18 cellular contexts compared by ENCODE assay signal in genomic region chr11:125075242-125075625, GRCh38. TPM values are rescaled to one million over a fixed set of nuclear protein-coding genes. Genes with fewer than 3 reads are reported as not detected.
DNase-seq lines count a peak whose midpoint lies in the region; ATAC-seq, FAIRE-seq and TF ChIP-seq lines count a peak whose summit lies in the region.
"Had no signal": no experiment of that assay in that cellular context is flagged by ENCODE, and none has a peak within 500 bp of the region (broad histone marks: within the 10 kb centered on the region; RNA-seq: fewer than 3 reads in every experiment).

No MANE protein-coding gene starts in this region.

- H3K27ac ChIP-seq in HepG2 (ENCODE audit: extremely low read length, insufficient read depth, low read length) (no peak overlapping the region), right lobe of liver (no peak overlapping the region), upper lobe of right lung (no peak overlapping the region)

- H3K36me3 ChIP-seq in HepG2 (replicated peaks in 1 of 2; ENCODE audit: control insufficient read depth in 1 of 2, insufficient read depth in 2 of 2, low read length in 2 of 2), result no peaks in the 10 kb centered on the region
- no peaks in the 10 kb centered on the region for H3K36me3 ChIP-seq in right lobe of liver
- H3K36me3 ChIP-seq in adipocyte (ENCODE audit: control insufficient read depth, insufficient read depth, low read length, severe bottlenecking), result no peaks in the 10 kb centered on the region
- no peaks in the 10 kb centered on the region for H3K36me3 ChIP-seq in upper lobe of right lung

- TF ChIP-seq EP300 in HepG2 (IDR thresholded peaks at IDR 0.05; ENCODE audit: low read depth in 2 of 2, low read length in 2 of 2) (no peak), HepG2 (CRISPR knock-in tag; IDR thresholded peaks at IDR 0.05; ENCODE audit: borderline replicate concordance) (no peak)

- 25% methylated on average over 2 of the region's 7 CpGs for WGBS in HepG2 (ENCODE audit: low lambda C conversion rate)
- WGBS in right lobe of liver (ENCODE audit: insufficient coverage, low coverage, low lambda C conversion rate, missing lambda C conversion rate), result 83% methylated on average over 3 of the region's 7 CpGs

- H3K4me3 ChIP-seq in HepG2 (replicated peaks in 1 of 3; ENCODE audit: insufficient read depth in 1 of 3, low read depth in 2 of 3, low read length in 3 of 3), result no peak overlapping the region
- H3K4me3 ChIP-seq in right lobe of liver, result no peak overlapping the region
- H3K4me3 ChIP-seq in adipocyte (ENCODE audit: low read length), result no peak overlapping the region
- no peak overlapping the region for H3K4me3 ChIP-seq in upper lobe of right lung

- intact Hi-C loops in HepG2 (cut with micrococcal nuclease; ENCODE audit: unreplicated experiment) (no loop called here), right lobe of liver (cut with DNase I) (no loop called here), upper lobe of right lung (cut with DNase I) (no loop called here)

- ATAC-seq in HepG2 (no peak), right lobe of liver (no peak), upper lobe of right lung (no peak), HG03571 (IDR thresholded peaks at IDR 0.05; ENCODE audit: unreplicated experiment) (no peak)
- ATAC-seq: Right ventricle myocardium inferior had no signal

- no TSS peak for BruUV-seq in HepG2 (replicated peaks; lab: Mats Ljungman, UMichigan)

- TF ChIP-seq RAD21 in HepG2 (CRISPR knock-in tag; IDR thresholded peaks at IDR 0.05), result no peak

- H3K27me3 ChIP-seq in HepG2 (ENCODE audit: control insufficient read depth in 1 of 2, insufficient read depth in 2 of 2, low read length in 2 of 2), result peaks cover 0 to 4% of the 10 kb centered on the region in 2 experiments; a peak in 1 of 5 replicates
- H3K27me3 ChIP-seq in right lobe of liver, result no peaks in the 10 kb centered on the region
- H3K27me3 ChIP-seq in adipocyte (replicated peaks; ENCODE audit: control insufficient read depth, insufficient read depth, low read length), result no peaks in the 10 kb centered on the region
- no peaks in the 10 kb centered on the region for H3K27me3 ChIP-seq in upper lobe of right lung

- no peak for TF ChIP-seq POLR2A in HepG2 (IDR thresholded peaks at IDR 0.05; ENCODE audit: insufficient read depth in 1 of 2, low read depth in 2 of 2, low read length in 2 of 2)
- TF ChIP-seq POLR2A in right lobe of liver (IDR thresholded peaks at IDR 0.05), result no peak

- H4K20me1 ChIP-seq in HepG2 (ENCODE audit: insufficient read depth, low read length), result no peaks in the 10 kb centered on the region

- POLR2A ChIA-PET in HepG2 (lab: Yijun Ruan, JAX), result no interaction called here

- no peak overlapping the region for H2AFZ ChIP-seq in HepG2 (ENCODE audit: low read length)

- CTCF ChIA-PET in HepG2 (lab: Yijun Ruan, JAX; ENCODE audit: low intra/inter-chr PET ratio, low total read pairs), result no interaction called here

- H3K9ac ChIP-seq in HepG2 (ENCODE audit: insufficient read depth, low read depth, low read length) (no peak overlapping the region), adipocyte (ENCODE audit: low read length) (peak overlapping the region; percentile 50)
- H3K9ac ChIP-seq: SK-N-SH had no signal

- TF ChIP-seq CTCF in HepG2 (CRISPR knock-in tag; IDR thresholded peaks at IDR 0.05), result no peak
- no peak for TF ChIP-seq CTCF in right lobe of liver (IDR thresholded peaks at IDR 0.05)
- no peak for TF ChIP-seq CTCF in upper lobe of right lung (IDR thresholded peaks at IDR 0.05)

- no peak for FAIRE-seq in HepG2 (lab: Jason Lieb, UNC)
- FAIRE-seq: A204.1 had no signal

- H3K9me3 ChIP-seq in HepG2 (ENCODE audit: low read length) (no peaks in the 10 kb centered on the region), right lobe of liver (no peaks in the 10 kb centered on the region), adipocyte (ENCODE audit: control insufficient read depth, low read length) (no peaks in the 10 kb centered on the region), upper lobe of right lung (no peaks in the 10 kb centered on the region)
- H3K9me3 ChIP-seq: SK-N-SH had no signal

- no peaks in the 10 kb centered on the region for H3K79me2 ChIP-seq in HepG2 (ENCODE audit: insufficient read depth, low read length)

- peaks cover 59% of the 10 kb centered on the region for H3K4me1 ChIP-seq in HepG2 (ENCODE audit: insufficient read depth, low read length)
- peaks cover 0 to 3% (median 0%) of the 10 kb centered on the region in 4 donors for H3K4me1 ChIP-seq in right lobe of liver
- peaks cover 16% of the 10 kb centered on the region for H3K4me1 ChIP-seq in adipocyte (ENCODE audit: control insufficient read depth, insufficient read depth, low read length)
- H3K4me1 ChIP-seq in upper lobe of right lung, result peaks cover 10% of the 10 kb centered on the region

- DNase-seq in HepG2 (ENCODE audit: low spot score), result no peak
- DNase-seq in right lobe of liver, result no peak
- no peak for DNase-seq in adipocyte (ENCODE audit: low read depth)
- peak; percentile 5 for DNase-seq in iPS-NIHi7 (ENCODE audit: extremely low spot score)
- DNase-seq in upper lobe of right lung, result peak; percentile 46
- no peak for DNase-seq in SIG-M5 treated with dmso at 0.1 percent for 504 hours (lab: John Stamatoyannopoulos, UW; ENCODE audit: unreplicated experiment)
- no peak for DNase-seq in NOMO-1 treated with dmso at 0.1 percent for 144 hours (lab: John Stamatoyannopoulos, UW; ENCODE audit: unreplicated experiment)
- DNase-seq: CD4-positive, alpha-beta T cell; DMS 273 treated with DMSO at 0.1 percent for 48 hours; NCI-H1048; NCI-H146; NCI-H2081 treated with DMSO at 0.1 percent for 48 hours; NCI-H2227 treated with DMSO at 0.1 percent for 48 hours; NCI-H526; SK-N-SH had no signal

- peak overlapping the region; percentile 54 for H3K4me2 ChIP-seq in HepG2 (ENCODE audit: low read depth, low read length)
- H3K4me2 ChIP-seq: SK-N-SH had no signal

- in situ Hi-C loops in HepG2 (cut with HindIII; ENCODE audit: extremely low pct_ligation_motif_present, low pct_unique_long_range_greater_than_20kb), result no loop called here

TF ChIP-seq in HepG2, 621 proteins besides CTCF, POLR2A, EP300 and RAD21 (continues in another document):
- no peak for TF ChIP-seq RCOR2 (CRISPR knock-in tag; IDR thresholded peaks at IDR 0.05)
- no peak for TF ChIP-seq BCL6 (CRISPR knock-in tag; IDR thresholded peaks at IDR 0.05)
- no peak for TF ChIP-seq ZBTB21 (CRISPR knock-in tag; IDR thresholded peaks at IDR 0.05)
- TF ChIP-seq TARDBP (CRISPR knock-in tag; IDR thresholded peaks at IDR 0.05), result no peak
- no peak for TF ChIP-seq IRX3 (CRISPR knock-in tag; IDR thresholded peaks at IDR 0.05; ENCODE audit: borderline replicate concordance, low read depth)

RNA-seq across cellular contexts. Expression of gene SLC37A2, which starts 12.1 kb away (rescaled TPM):
- 1.8 and 4.6 TPM in 2 replicates for total RNA-seq in HepG2 (2016; rRNA removed; fragmentation: Illumina TruSeq; extraction: Trizol)
- 0.30 and 0.53 TPM in 2 replicates for total RNA-seq in HepG2 (2016; cell fraction: cytosol; rRNA removed; fragmentation: Illumina TruSeq; extraction: Trizol; ENCODE audit: low read depth)
- 1.9 and 5.8 TPM in 2 replicates for total RNA-seq in HepG2 (2016; cell fraction: insoluble cytoplasmic fraction; rRNA removed; fragmentation: Illumina TruSeq; extraction: Trizol)
- 1.7 TPM in 2 replicates for total RNA-seq in HepG2 (2016; cell fraction: membrane; rRNA removed; fragmentation: Illumina TruSeq; extraction: Trizol)
- 5.8 and 6.3 TPM in 2 replicates for total RNA-seq in HepG2 (2016; cell fraction: nucleus; rRNA removed; fragmentation: Illumina TruSeq; extraction: Trizol)
- 3.8 and 7.1 TPM in 2 replicates for polyA plus RNA-seq in HepG2 (2011; rRNA removed)
- polyA plus RNA-seq in HepG2 (2011; cell fraction: cytosol; rRNA removed), result 3.3 and 6.2 TPM in 2 replicates
- 9.4 and 27.0 TPM in 2 replicates for polyA plus RNA-seq in HepG2 (2011; cell fraction: nucleus; rRNA removed)
- 1.3 and 1.8 TPM in 2 replicates for polyA plus RNA-seq in HepG2 (2012)
- polyA plus RNA-seq in HepG2 (2016; cell fraction: cytosol; fragmentation: Illumina TruSeq; extraction: Trizol; ENCODE audit: low read depth), result 0.51 and 0.58 TPM in 2 replicates
- 1.9 and 2.2 TPM in 2 replicates for polyA plus RNA-seq in HepG2 (2016; cell fraction: insoluble cytoplasmic fraction; fragmentation: Illumina TruSeq; extraction: Trizol; ENCODE audit: low read depth)
- polyA plus RNA-seq in HepG2 (2016; cell fraction: membrane; fragmentation: Illumina TruSeq; extraction: Trizol; ENCODE audit: low read depth), result 0.93 and 1.1 TPM in 2 replicates
- 8.4 and 9.8 TPM in 2 replicates for polyA plus RNA-seq in HepG2 (2016; cell fraction: nucleus; fragmentation: Illumina TruSeq; extraction: Trizol; ENCODE audit: insufficient read depth, low read depth)
- polyA minus RNA-seq in HepG2 (2011; rRNA and poly(A)+ RNA removed; ENCODE audit: low replicate concordance), result 0.26 and 16.3 TPM in 2 replicates
- 2.0 and 4.0 TPM in 2 replicates for polyA minus RNA-seq in HepG2 (2011; cell fraction: cytosol; rRNA and poly(A)+ RNA removed)
- polyA minus RNA-seq in HepG2 (2011; cell fraction: nucleus; rRNA and poly(A)+ RNA removed), result 2.7 and 5.3 TPM in 2 replicates
- 10 to 100 TPM in 1 of 6 experiments, 1 to 10 TPM in 5; 3.4 to 14.2 (median 4.7) TPM for total RNA-seq in right lobe of liver
- 25.1 TPM for total RNA-seq in upper lobe of right lung

RNA-seq across cellular contexts. Expression of gene TMEM218, which starts 36.2 kb away (rescaled TPM):
- 14.0 and 14.2 TPM in 2 replicates for total RNA-seq in HepG2 (2016; rRNA removed; fragmentation: Illumina TruSeq; extraction: Trizol)
- total RNA-seq in HepG2 (2016; cell fraction: cytosol; rRNA removed; fragmentation: Illumina TruSeq; extraction: Trizol; ENCODE audit: low read depth), result 5.2 and 7.3 TPM in 2 replicates
- total RNA-seq in HepG2 (2016; cell fraction: insoluble cytoplasmic fraction; rRNA removed; fragmentation: Illumina TruSeq; extraction: Trizol), result 14.1 and 16.1 TPM in 2 replicates
- 11.0 and 12.9 TPM in 2 replicates for total RNA-seq in HepG2 (2016; cell fraction: membrane; rRNA removed; fragmentation: Illumina TruSeq; extraction: Trizol)
- 11.0 and 11.8 TPM in 2 replicates for total RNA-seq in HepG2 (2016; cell fraction: nucleus; rRNA removed; fragmentation: Illumina TruSeq; extraction: Trizol)
- polyA plus RNA-seq in HepG2 (2011; rRNA removed), result 10.0 and 11.8 TPM in 2 replicates
- 12.9 and 14.2 TPM in 2 replicates for polyA plus RNA-seq in HepG2 (2011; cell fraction: cytosol; rRNA removed)
- polyA plus RNA-seq in HepG2 (2011; cell fraction: nucleus; rRNA removed), result 12.0 TPM in 2 replicates
- polyA plus RNA-seq in HepG2 (2012), result 8.4 and 10.1 TPM in 2 replicates
- 4.6 and 6.0 TPM in 2 replicates for polyA plus RNA-seq in HepG2 (2016; cell fraction: cytosol; fragmentation: Illumina TruSeq; extraction: Trizol; ENCODE audit: low read depth)
- 12.6 and 16.7 TPM in 2 replicates for polyA plus RNA-seq in HepG2 (2016; cell fraction: insoluble cytoplasmic fraction; fragmentation: Illumina TruSeq; extraction: Trizol; ENCODE audit: low read depth)
- 7.0 and 10.1 TPM in 2 replicates for polyA plus RNA-seq in HepG2 (2016; cell fraction: membrane; fragmentation: Illumina TruSeq; extraction: Trizol; ENCODE audit: low read depth)
- 16.2 and 19.0 TPM in 2 replicates for polyA plus RNA-seq in HepG2 (2016; cell fraction: nucleus; fragmentation: Illumina TruSeq; extraction: Trizol; ENCODE audit: insufficient read depth, low read depth)
- 4.5 and 7.8 TPM in 2 replicates for polyA minus RNA-seq in HepG2 (2011; rRNA and poly(A)+ RNA removed; ENCODE audit: low replicate concordance)
- polyA minus RNA-seq in HepG2 (2011; cell fraction: cytosol; rRNA and poly(A)+ RNA removed), result 2.6 and 3.8 TPM in 2 replicates
- polyA minus RNA-seq in HepG2 (2011; cell fraction: nucleus; rRNA and poly(A)+ RNA removed), result 8.1 and 9.7 TPM in 2 replicates
- 10 to 100 TPM in 4 of 6 experiments, 1 to 10 TPM in 2; 7.4 to 13.5 (median 10.5) TPM for total RNA-seq in right lobe of liver
- total RNA-seq in upper lobe of right lung, result 19.0 TPM

Comparison
In these comparisons a context has a peak if more than half of its experiments do, and no peak if none do; other contexts are left out.
1. DNase-seq: peak in iPS-NIHi7 (single experiment) and upper lobe of right lung (single experiment); none in HepG2 (single experiment), right lobe of liver (0 of 3), adipocyte (single experiment), SIG-M5 treated with dmso at 0.1 percent for 504 hours (single experiment) and NOMO-1 treated with dmso at 0.1 percent for 144 hours (single experiment).